In the genomic region with DNA sequence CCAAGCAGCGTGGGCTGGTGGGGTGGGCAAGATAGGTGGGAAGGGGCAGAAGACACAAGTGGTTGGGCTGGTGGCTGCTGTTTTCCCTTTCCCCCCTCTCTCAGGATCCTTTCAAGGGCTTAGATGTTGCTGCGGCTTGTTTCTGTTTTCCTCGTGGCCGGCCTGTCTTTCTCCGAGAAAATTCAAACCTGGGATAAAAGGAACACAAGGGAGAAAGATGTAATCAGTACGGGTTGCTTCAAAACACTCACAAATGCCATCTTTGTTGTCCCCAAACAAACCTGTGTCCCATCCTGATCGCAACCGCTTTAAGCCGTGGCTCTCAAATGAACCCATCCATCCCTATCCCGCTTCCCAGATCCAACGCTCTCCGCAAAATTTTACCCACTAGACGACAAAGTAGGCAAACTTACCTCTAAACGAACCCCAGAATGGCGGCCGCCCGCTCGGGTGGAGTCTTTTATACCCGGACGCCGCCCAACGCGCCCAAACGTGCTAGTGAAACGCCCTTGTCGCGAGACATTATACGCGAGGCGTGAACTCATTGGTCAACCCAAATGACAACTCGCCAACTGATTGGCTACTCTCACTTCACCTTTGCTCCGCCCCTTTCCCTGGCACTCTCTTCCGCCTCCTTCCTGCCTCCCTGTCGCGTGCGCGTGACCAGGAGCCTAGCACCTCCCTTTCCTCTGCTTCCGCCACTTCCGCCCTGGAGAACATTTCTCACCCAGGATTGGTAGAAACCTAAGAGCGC, we compare ENCODE assay signal across 1 cellular context.
TF ChIP-seq lines count a peak whose summit lies in the region.

A gene (minus strand): TSS at position 433 of the 754 bp plus-strand sequence. CDS start 7,299 bp downstream, outside the sequence.

TF ChIP-seq in HepG2, 621 proteins besides CTCF, POLR2A, EP300 and RAD21 (continued from another document and continues in another):
- TF ChIP-seq, protein P1, sequence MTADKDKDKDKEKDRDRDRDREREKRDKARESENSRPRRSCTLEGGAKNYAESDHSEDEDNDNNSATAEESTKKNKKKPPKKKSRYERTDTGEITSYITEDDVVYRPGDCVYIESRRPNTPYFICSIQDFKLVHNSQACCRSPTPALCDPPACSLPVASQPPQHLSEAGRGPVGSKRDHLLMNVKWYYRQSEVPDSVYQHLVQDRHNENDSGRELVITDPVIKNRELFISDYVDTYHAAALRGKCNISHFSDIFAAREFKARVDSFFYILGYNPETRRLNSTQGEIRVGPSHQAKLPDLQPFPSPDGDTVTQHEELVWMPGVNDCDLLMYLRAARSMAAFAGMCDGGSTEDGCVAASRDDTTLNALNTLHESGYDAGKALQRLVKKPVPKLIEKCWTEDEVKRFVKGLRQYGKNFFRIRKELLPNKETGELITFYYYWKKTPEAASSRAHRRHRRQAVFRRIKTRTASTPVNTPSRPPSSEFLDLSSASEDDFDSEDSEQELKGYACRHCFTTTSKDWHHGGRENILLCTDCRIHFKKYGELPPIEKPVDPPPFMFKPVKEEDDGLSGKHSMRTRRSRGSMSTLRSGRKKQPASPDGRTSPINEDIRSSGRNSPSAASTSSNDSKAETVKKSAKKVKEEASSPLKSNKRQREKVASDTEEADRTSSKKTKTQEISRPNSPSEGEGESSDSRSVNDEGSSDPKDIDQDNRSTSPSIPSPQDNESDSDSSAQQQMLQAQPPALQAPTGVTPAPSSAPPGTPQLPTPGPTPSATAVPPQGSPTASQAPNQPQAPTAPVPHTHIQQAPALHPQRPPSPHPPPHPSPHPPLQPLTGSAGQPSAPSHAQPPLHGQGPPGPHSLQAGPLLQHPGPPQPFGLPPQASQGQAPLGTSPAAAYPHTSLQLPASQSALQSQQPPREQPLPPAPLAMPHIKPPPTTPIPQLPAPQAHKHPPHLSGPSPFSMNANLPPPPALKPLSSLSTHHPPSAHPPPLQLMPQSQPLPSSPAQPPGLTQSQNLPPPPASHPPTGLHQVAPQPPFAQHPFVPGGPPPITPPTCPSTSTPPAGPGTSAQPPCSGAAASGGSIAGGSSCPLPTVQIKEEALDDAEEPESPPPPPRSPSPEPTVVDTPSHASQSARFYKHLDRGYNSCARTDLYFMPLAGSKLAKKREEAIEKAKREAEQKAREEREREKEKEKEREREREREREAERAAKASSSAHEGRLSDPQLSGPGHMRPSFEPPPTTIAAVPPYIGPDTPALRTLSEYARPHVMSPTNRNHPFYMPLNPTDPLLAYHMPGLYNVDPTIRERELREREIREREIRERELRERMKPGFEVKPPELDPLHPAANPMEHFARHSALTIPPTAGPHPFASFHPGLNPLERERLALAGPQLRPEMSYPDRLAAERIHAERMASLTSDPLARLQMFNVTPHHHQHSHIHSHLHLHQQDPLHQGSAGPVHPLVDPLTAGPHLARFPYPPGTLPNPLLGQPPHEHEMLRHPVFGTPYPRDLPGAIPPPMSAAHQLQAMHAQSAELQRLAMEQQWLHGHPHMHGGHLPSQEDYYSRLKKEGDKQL (CRISPR knock-in tag; IDR thresholded peaks at IDR 0.05; ENCODE audit: low read depth): no peak
- TF ChIP-seq RBM22 (optimal IDR thresholded peaks at IDR 0.05; ENCODE audit: low read length) (peak; percentile 98), ZNF792 (CRISPR knock-in tag; IDR thresholded peaks at IDR 0.05) (peak; percentile 52; the same call in 1 of the 2 replicates), ZNF562 (CRISPR knock-in tag; IDR thresholded peaks at IDR 0.05; ENCODE audit: borderline replicate concordance) (no peak), ZNF672 (CRISPR knock-in tag; IDR thresholded peaks at IDR 0.05) (no peak), ISX (CRISPR knock-in tag; conservative IDR thresholded peaks at IDR 0.05) (no peak), ZNF331 (CRISPR knock-in tag; IDR thresholded peaks at IDR 0.05) (no peak), FOXP1 (IDR thresholded peaks at IDR 0.05) (no peak), FOXP1 (CRISPR knock-in tag; IDR thresholded peaks at IDR 0.05) (no peak), FOXJ3 (CRISPR knock-in tag; IDR thresholded peaks at IDR 0.05; ENCODE audit: borderline replicate concordance) (0 out of 2 replicates have a peak, but pooled peaks have one; percentile 64), KLF9 (CRISPR knock-in tag; IDR thresholded peaks at IDR 0.05; ENCODE audit: low read depth) (no peak; the same call in 1 of the 2 replicates), RFX3 (CRISPR knock-in tag; IDR thresholded peaks at IDR 0.05) (no peak), ATF1 (CRISPR knock-in tag; IDR thresholded peaks at IDR 0.05) (peak; percentile 93), ASH2L (IDR thresholded peaks at IDR 0.05; ENCODE audit: insufficient read length, low read depth, low read length) (no peak), GZF1 (CRISPR knock-in tag; IDR thresholded peaks at IDR 0.05) (no peak; the same call in 1 of the 2 replicates), REXO4 (CRISPR knock-in tag; IDR thresholded peaks at IDR 0.05; ENCODE audit: borderline replicate concordance) (no peak), HES4 (CRISPR knock-in tag; IDR thresholded peaks at IDR 0.05; ENCODE audit: borderline replicate concordance) (no peak), ZNF431 (CRISPR knock-in tag; IDR thresholded peaks at IDR 0.05; ENCODE audit: borderline replicate concordance, low read depth) (peak; percentile 80; the same call in 1 of the 2 replicates), ZSCAN31 (CRISPR knock-in tag; IDR thresholded peaks at IDR 0.05; ENCODE audit: low read depth) (peak; percentile 86; the same call in 1 of the 2 replicates), IRX3 (CRISPR knock-in tag; IDR thresholded peaks at IDR 0.05; ENCODE audit: borderline replicate concordance, low read depth) (peak; percentile 75), HNF4G (IDR thresholded peaks at IDR 0.05; ENCODE audit: borderline replicate concordance, low read depth, low read length) (no peak; the same call in 1 of the 2 replicates), HNF4G (CRISPR knock-in tag; IDR thresholded peaks at IDR 0.05; ENCODE audit: borderline replicate concordance, low read depth) (no peak), YEATS4 (CRISPR knock-in tag; IDR thresholded peaks at IDR 0.05; ENCODE audit: borderline replicate concordance) (peak; percentile 82), NFE2L1 (CRISPR knock-in tag; IDR thresholded peaks at IDR 0.05; ENCODE audit: borderline replicate concordance) (no peak), CBX5 (CRISPR knock-in tag; IDR thresholded peaks at IDR 0.05; ENCODE audit: borderline replicate concordance) (peak; percentile 23; the same call in 1 of the 2 replicates), ZNF329 (CRISPR knock-in tag; IDR thresholded peaks at IDR 0.05; ENCODE audit: low read depth) (no peak)
- TF ChIP-seq, protein P2, sequence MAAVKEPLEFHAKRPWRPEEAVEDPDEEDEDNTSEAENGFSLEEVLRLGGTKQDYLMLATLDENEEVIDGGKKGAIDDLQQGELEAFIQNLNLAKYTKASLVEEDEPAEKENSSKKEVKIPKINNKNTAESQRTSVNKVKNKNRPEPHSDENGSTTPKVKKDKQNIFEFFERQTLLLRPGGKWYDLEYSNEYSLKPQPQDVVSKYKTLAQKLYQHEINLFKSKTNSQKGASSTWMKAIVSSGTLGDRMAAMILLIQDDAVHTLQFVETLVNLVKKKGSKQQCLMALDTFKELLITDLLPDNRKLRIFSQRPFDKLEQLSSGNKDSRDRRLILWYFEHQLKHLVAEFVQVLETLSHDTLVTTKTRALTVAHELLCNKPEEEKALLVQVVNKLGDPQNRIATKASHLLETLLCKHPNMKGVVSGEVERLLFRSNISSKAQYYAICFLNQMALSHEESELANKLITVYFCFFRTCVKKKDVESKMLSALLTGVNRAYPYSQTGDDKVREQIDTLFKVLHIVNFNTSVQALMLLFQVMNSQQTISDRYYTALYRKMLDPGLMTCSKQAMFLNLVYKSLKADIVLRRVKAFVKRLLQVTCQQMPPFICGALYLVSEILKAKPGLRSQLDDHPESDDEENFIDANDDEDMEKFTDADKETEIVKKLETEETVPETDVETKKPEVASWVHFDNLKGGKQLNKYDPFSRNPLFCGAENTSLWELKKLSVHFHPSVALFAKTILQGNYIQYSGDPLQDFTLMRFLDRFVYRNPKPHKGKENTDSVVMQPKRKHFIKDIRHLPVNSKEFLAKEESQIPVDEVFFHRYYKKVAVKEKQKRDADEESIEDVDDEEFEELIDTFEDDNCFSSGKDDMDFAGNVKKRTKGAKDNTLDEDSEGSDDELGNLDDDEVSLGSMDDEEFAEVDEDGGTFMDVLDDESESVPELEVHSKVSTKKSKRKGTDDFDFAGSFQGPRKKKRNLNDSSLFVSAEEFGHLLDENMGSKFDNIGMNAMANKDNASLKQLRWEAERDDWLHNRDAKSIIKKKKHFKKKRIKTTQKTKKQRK (IDR thresholded peaks at IDR 0.05; ENCODE audit: low read length): no peak
- TF ChIP-seq, protein P3, sequence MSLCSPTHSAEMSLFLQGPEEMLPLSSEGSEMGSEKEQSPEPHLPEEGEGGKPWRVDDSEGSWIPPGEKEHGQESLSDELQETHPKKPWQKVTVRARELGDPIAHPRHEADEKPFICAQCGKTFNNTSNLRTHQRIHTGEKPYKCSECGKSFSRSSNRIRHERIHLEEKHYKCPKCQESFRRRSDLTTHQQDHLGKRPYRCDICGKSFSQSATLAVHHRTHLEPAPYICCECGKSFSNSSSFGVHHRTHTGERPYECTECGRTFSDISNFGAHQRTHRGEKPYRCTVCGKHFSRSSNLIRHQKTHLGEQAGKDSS (CRISPR knock-in tag; IDR thresholded peaks at IDR 0.05; ENCODE audit: borderline replicate concordance, low read depth): no peak
- TF ChIP-seq, protein P4, sequence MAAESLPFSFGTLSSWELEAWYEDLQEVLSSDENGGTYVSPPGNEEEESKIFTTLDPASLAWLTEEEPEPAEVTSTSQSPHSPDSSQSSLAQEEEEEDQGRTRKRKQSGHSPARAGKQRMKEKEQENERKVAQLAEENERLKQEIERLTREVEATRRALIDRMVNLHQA (CRISPR knock-in tag; IDR thresholded peaks at IDR 0.05): no peak
- TF ChIP-seq, protein P5, sequence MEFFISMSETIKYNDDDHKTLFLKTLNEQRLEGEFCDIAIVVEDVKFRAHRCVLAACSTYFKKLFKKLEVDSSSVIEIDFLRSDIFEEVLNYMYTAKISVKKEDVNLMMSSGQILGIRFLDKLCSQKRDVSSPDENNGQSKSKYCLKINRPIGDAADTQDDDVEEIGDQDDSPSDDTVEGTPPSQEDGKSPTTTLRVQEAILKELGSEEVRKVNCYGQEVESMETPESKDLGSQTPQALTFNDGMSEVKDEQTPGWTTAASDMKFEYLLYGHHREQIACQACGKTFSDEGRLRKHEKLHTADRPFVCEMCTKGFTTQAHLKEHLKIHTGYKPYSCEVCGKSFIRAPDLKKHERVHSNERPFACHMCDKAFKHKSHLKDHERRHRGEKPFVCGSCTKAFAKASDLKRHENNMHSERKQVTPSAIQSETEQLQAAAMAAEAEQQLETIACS (CRISPR knock-in tag; IDR thresholded peaks at IDR 0.05): peak; percentile 78
- TF ChIP-seq, protein P6, sequence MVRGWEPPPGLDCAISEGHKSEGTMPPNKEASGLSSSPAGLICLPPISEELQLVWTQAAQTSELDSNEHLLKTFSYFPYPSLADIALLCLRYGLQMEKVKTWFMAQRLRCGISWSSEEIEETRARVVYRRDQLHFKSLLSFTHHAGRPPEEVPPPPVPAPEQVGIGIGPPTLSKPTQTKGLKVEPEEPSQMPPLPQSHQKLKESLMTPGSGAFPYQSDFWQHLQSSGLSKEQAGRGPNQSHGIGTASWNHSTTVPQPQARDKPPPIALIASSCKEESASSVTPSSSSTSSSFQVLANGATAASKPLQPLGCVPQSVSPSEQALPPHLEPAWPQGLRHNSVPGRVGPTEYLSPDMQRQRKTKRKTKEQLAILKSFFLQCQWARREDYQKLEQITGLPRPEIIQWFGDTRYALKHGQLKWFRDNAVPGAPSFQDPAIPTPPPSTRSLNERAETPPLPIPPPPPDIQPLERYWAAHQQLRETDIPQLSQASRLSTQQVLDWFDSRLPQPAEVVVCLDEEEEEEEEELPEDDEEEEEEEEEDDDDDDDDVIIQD (CRISPR knock-in tag; IDR thresholded peaks at IDR 0.05; ENCODE audit: low read depth): peak; percentile 64; the same call in 1 of the 2 replicates
- TF ChIP-seq, protein P7, sequence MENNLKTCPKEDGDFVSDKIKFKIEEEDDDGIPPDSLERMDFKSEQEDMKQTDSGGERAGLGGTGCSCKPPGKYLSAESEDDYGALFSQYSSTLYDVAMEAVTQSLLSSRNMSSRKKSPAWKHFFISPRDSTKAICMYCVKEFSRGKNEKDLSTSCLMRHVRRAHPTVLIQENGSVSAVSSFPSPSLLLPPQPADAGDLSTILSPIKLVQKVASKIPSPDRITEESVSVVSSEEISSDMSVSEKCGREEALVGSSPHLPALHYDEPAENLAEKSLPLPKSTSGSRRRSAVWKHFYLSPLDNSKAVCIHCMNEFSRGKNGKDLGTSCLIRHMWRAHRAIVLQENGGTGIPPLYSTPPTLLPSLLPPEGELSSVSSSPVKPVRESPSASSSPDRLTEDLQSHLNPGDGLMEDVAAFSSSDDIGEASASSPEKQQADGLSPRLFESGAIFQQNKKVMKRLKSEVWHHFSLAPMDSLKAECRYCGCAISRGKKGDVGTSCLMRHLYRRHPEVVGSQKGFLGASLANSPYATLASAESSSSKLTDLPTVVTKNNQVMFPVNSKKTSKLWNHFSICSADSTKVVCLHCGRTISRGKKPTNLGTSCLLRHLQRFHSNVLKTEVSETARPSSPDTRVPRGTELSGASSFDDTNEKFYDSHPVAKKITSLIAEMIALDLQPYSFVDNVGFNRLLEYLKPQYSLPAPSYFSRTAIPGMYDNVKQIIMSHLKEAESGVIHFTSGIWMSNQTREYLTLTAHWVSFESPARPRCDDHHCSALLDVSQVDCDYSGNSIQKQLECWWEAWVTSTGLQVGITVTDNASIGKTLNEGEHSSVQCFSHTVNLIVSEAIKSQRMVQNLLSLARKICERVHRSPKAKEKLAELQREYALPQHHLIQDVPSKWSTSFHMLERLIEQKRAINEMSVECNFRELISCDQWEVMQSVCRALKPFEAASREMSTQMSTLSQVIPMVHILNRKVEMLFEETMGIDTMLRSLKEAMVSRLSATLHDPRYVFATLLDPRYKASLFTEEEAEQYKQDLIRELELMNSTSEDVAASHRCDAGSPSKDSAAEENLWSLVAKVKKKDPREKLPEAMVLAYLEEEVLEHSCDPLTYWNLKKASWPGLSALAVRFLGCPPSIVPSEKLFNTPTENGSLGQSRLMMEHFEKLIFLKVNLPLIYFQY (CRISPR knock-in tag; IDR thresholded peaks at IDR 0.05; ENCODE audit: borderline replicate concordance): peak; percentile 47
- TF ChIP-seq, protein P8, sequence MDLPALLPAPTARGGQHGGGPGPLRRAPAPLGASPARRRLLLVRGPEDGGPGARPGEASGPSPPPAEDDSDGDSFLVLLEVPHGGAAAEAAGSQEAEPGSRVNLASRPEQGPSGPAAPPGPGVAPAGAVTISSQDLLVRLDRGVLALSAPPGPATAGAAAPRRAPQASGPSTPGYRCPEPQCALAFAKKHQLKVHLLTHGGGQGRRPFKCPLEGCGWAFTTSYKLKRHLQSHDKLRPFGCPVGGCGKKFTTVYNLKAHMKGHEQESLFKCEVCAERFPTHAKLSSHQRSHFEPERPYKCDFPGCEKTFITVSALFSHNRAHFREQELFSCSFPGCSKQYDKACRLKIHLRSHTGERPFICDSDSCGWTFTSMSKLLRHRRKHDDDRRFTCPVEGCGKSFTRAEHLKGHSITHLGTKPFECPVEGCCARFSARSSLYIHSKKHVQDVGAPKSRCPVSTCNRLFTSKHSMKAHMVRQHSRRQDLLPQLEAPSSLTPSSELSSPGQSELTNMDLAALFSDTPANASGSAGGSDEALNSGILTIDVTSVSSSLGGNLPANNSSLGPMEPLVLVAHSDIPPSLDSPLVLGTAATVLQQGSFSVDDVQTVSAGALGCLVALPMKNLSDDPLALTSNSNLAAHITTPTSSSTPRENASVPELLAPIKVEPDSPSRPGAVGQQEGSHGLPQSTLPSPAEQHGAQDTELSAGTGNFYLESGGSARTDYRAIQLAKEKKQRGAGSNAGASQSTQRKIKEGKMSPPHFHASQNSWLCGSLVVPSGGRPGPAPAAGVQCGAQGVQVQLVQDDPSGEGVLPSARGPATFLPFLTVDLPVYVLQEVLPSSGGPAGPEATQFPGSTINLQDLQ (CRISPR knock-in tag; IDR thresholded peaks at IDR 0.05): 0 out of 2 replicates have a peak, but pooled peaks have one; percentile 72
- TF ChIP-seq, protein P9, sequence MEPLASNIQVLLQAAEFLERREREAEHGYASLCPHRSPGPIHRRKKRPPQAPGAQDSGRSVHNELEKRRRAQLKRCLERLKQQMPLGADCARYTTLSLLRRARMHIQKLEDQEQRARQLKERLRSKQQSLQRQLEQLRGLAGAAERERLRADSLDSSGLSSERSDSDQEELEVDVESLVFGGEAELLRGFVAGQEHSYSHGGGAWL (CRISPR knock-in tag; IDR thresholded peaks at IDR 0.05): peak; percentile 21
